ENCODE assay signal across 10 cellular contexts in genomic region chr2:62410015-62410453, GRCh38.
DNase-seq lines count a peak whose midpoint lies in the region; ATAC-seq, FAIRE-seq and TF ChIP-seq lines count a peak whose summit lies in the region.
"Had no signal": no experiment of that assay in that cellular context is flagged by ENCODE, and none has a peak within 500 bp of the region (broad histone marks: within the 10 kb centered on the region; RNA-seq: fewer than 3 reads in every experiment).

No MANE protein-coding gene starts in this region.

- H4K20me1 ChIP-seq in Loucy (ENCODE audit: insufficient read depth, low read length, poor library complexity, severe bottlenecking), result no peaks in the 10 kb centered on the region
- no peaks in the 10 kb centered on the region for H4K20me1 ChIP-seq in GM12878 (ENCODE audit: control insufficient read depth, insufficient read depth)

- BruUV-seq in GM12878 (replicated peaks; lab: Mats Ljungman, UMichigan), result no TSS peak

- H3K27ac ChIP-seq in GM12878 (ENCODE audit: control insufficient read depth, insufficient read depth) (peak overlapping the region; percentile 42), upper lobe of left lung (no peak overlapping the region)

- intact Hi-C loops in GM12878 (cut with micrococcal nuclease; ENCODE audit: unreplicated experiment), result loop anchor here (1.0 to 2.0 kb wide), 2 partner anchors 209 to 492 kb away; no protein-coding TSS in a partner anchor

- H3K36me3 Mint-ChIP-seq in mesothelial cell of epicardium, result no peaks in the 10 kb centered on the region

- no peaks in the 10 kb centered on the region for H3F3A ChIP-seq in Loucy (ENCODE audit: low read depth)

- H3K79me2 ChIP-seq in Loucy (ENCODE audit: insufficient read depth, low read length) (peaks cover 45% of the 10 kb centered on the region; the same call in 1 of the 2 replicates), GM12878 (ENCODE audit: control insufficient read depth, insufficient read depth, low read length) (peaks cover 12% of the 10 kb centered on the region)

- TF ChIP-seq EP300 in GM12878 (IDR thresholded peaks at IDR 0.05; ENCODE audit: borderline replicate concordance in 1 of 2, control insufficient read depth in 1 of 2, low read depth in 2 of 2, low read length in 2 of 2) (no peak), upper lobe of left lung (IDR thresholded peaks at IDR 0.05) (no peak)

- H3K4me3 ChIP-seq in GM06990 (replicated peaks; ENCODE audit: low read depth, low read length) (no peak overlapping the region), Loucy (ENCODE audit: low read length, poor library complexity, severe bottlenecking) (no peak overlapping the region), GM12878 (no peak overlapping the region), upper lobe of left lung (no peak overlapping the region)

- RAD21 ChIA-PET in GM12878 (lab: Charles Lee; ENCODE audit: unreplicated experiment), result interaction anchor here (0.7 to 9.2 kb wide), 22 partner anchors 49 to 432 kb away, joined by 3 to 141 read pairs (median 4); no protein-coding TSS in a partner anchor

- peak; percentile 28 for ATAC-seq in GM12878
- ATAC-seq in HG03521 (IDR thresholded peaks at IDR 0.05; ENCODE audit: unreplicated experiment), result no peak
- no peak for ATAC-seq in upper lobe of left lung (ENCODE audit: low FRiP score in 2 of 2)
- ATAC-seq in HG03571 (IDR thresholded peaks at IDR 0.05; ENCODE audit: unreplicated experiment), result no peak

- TF ChIP-seq RAD21 in GM12878 (IDR thresholded peaks at IDR 0.05; ENCODE audit: insufficient read depth, low read depth, low read length), result peak; percentile 93

- peak overlapping the region; percentile 51 for H3K27ac Mint-ChIP-seq in mesothelial cell of epicardium

- 89% methylated on average over 9 of the region's 9 CpGs for WGBS in GM12878 (ENCODE audit: insufficient coverage, insufficient replicate concordance, low lambda C conversion rate, missing lambda C conversion rate)
- 80 to 90% methylated on average over 6 to 9 of the region's 9 CpGs for WGBS in upper lobe of left lung, 2 donors

- DNase-seq in GM06990 (ENCODE audit: extremely low read depth, insufficient read length) (no peak), GM12878 (ENCODE audit: low read depth, low spot score) (no peak), mesothelial cell of epicardium (ENCODE audit: low spot score in 2 of 2, unreplicated experiment in 2 of 2) (no peak), urothelium cell line (ENCODE audit: low spot score) (no peak), upper lobe of left lung (no peak)
- DNase-seq: stimulated activated CD4-positive, alpha-beta T cell treated with anti-CD3 and anti-CD28 coated beads, Interleukin-2, amount 100 ng/mL, for 24 hours had no signal

- no peaks in the 10 kb centered on the region for H3K9me3 ChIP-seq in Loucy (ENCODE audit: insufficient read depth, low read depth, low read length)
- H3K9me3 ChIP-seq in GM12878 (replicated peaks; ENCODE audit: control insufficient read depth, insufficient read depth, low read length), result no peaks in the 10 kb centered on the region
- H3K9me3 ChIP-seq in upper lobe of left lung, result no peaks in the 10 kb centered on the region

- H3K36me3 ChIP-seq in GM06990 (ENCODE audit: control insufficient read depth, insufficient read depth, low read length), result no peaks in the 10 kb centered on the region
- H3K36me3 ChIP-seq in Loucy (ENCODE audit: insufficient read depth, low read length), result no peaks in the 10 kb centered on the region
- H3K36me3 ChIP-seq in GM12878 (ENCODE audit: control insufficient read depth in 2 of 2, insufficient read depth in 2 of 2, low read length in 1 of 2), result no peaks in the 10 kb centered on the region
- no peaks in the 10 kb centered on the region for H3K36me3 ChIP-seq in upper lobe of left lung

- H3K27me3 ChIP-seq in GM06990 (replicated peaks; ENCODE audit: control insufficient read depth, insufficient read depth, low read length) (no peaks in the 10 kb centered on the region), Loucy (ENCODE audit: insufficient read depth, low read length, poor library complexity, severe bottlenecking) (no peaks in the 10 kb centered on the region), GM12878 (replicated peaks in 1 of 2; ENCODE audit: control insufficient read depth in 2 of 2, insufficient read depth in 2 of 2, low read length in 1 of 2) (no peaks in the 10 kb centered on the region), upper lobe of left lung (no peaks in the 10 kb centered on the region)

- no peak for TF ChIP-seq POLR2A in GM12878 (IDR thresholded peaks at IDR 0.05; ENCODE audit: low read depth, low read length)
- no peak for TF ChIP-seq POLR2A in upper lobe of left lung (IDR thresholded peaks at IDR 0.05)

- no peaks in the 10 kb centered on the region for H3K27me3 Mint-ChIP-seq in mesothelial cell of epicardium (ENCODE audit: low read depth)

- no peak for FAIRE-seq in GM12878 (lab: Jason Lieb, UNC)
- FAIRE-seq in urothelium cell line (lab: Jason Lieb, UNC), result no peak
- FAIRE-seq: colon had no signal

- POLR2A ChIA-PET in GM12878 (lab: Charles Lee), result interaction anchor here (1.3 to 1.9 kb wide), 3 partner anchors 101 to 416 kb away, joined by 4 to 11 read pairs (median 4); no protein-coding TSS in a partner anchor

- peak overlapping the region; percentile 48 for H3K9ac ChIP-seq in Loucy (ENCODE audit: low read depth, low read length, poor library complexity, severe bottlenecking)
- peak overlapping the region; percentile 4; the same call in 1 of the 2 replicates for H3K9ac ChIP-seq in GM12878 (ENCODE audit: control insufficient read depth, insufficient read depth, low read length)

- no peak overlapping the region for H3K4me3 Mint-ChIP-seq in mesothelial cell of epicardium

- H3K4me1 Mint-ChIP-seq in mesothelial cell of epicardium, result peaks cover 45% of the 10 kb centered on the region

- SMC1A ChIA-PET in GM12878 (lab: Charles Lee; ENCODE audit: uncharacterized antibody, unreplicated experiment), result interaction anchor here (0.6 to 9.6 kb wide), 27 partner anchors 9 to 497 kb away, joined by 3 to 189 read pairs (median 6); no protein-coding TSS in a partner anchor

- in situ Hi-C loops in GM12878 (cut with MboI), result loop anchor here (5.0 to 10.0 kb wide), 3 partner anchors 205 to 493 kb away; no protein-coding TSS in a partner anchor

- peak overlapping the region; percentile 6 for H3K4me2 ChIP-seq in Loucy (ENCODE audit: low read depth, low read length, poor library complexity, severe bottlenecking)
- H3K4me2 ChIP-seq in GM12878 (ENCODE audit: control insufficient read depth, insufficient read depth), result no peak overlapping the region

- CTCF ChIA-PET in GM12878 (lab: Yijun Ruan, JAX), result interaction anchor here (0.7 to 10.1 kb wide), 20 partner anchors 12 to 917 kb away, joined by 3 to 195 read pairs (median 6); no protein-coding TSS in a partner anchor

- TF ChIP-seq CTCF in GM06990 (IDR thresholded peaks at IDR 0.05; ENCODE audit: insufficient read depth, low read length, poor library complexity, severe bottlenecking) (peak; percentile 49), Loucy (conservative IDR thresholded peaks at IDR 0.05; ENCODE audit: low read length) (peak; percentile 78), GM12878 (IDR thresholded peaks at IDR 0.05 in 2 of 3, conservative IDR thresholded peaks at IDR 0.05 in 1 of 3; ENCODE audit: control insufficient read depth in 2 of 3, extremely low read depth in 1 of 3, insufficient read depth in 1 of 3, low read depth in 3 of 3, low read length in 3 of 3) (peak; percentile 46 to 70 (median 64); a peak in 5 of 6 replicates), mesothelial cell of epicardium (IDR thresholded peaks at IDR 0.05; ENCODE audit: unreplicated experiment) (no peak), upper lobe of left lung (IDR thresholded peaks at IDR 0.05) (no peak)

- no peaks in the 10 kb centered on the region for H3K9me2 ChIP-seq in Loucy (replicated peaks; ENCODE audit: low read depth, low read length)

- H2AFZ ChIP-seq in Loucy (ENCODE audit: low read length) (no peak overlapping the region), GM12878 (ENCODE audit: control insufficient read depth, low read depth, low read length) (peak overlapping the region; percentile 5; the same call in 1 of the 2 replicates)

- H3K4me1 ChIP-seq in Loucy (ENCODE audit: insufficient read depth, low read length, poor library complexity, severe bottlenecking), result peaks cover 19% of the 10 kb centered on the region
- H3K4me1 ChIP-seq in GM12878 (ENCODE audit: control insufficient read depth, insufficient read depth, low read length), result peaks cover 59% of the 10 kb centered on the region
- H3K4me1 ChIP-seq in upper lobe of left lung, result peaks cover 10 to 16% (median 12%) of the 10 kb centered on the region in 4 donors

- no peaks in the 10 kb centered on the region for H3K9me3 Mint-ChIP-seq in mesothelial cell of epicardium

TF ChIP-seq in GM12878, 131 proteins besides CTCF, POLR2A, EP300 and RAD21:
- TF ChIP-seq SMC3 (IDR thresholded peaks at IDR 0.05; ENCODE audit: borderline replicate concordance, low read length) (peak; percentile 77), CBX5 (IDR thresholded peaks at IDR 0.05; ENCODE audit: low read depth) (0 out of 2 replicates have a peak, but pooled peaks have one; percentile 53), RUNX3 (IDR thresholded peaks at IDR 0.05; ENCODE audit: low read length) (peak; percentile 46; the same call in 1 of the 2 replicates), E2F8 (IDR thresholded peaks at IDR 0.05; ENCODE audit: low read depth, partially characterized antibody) (no peak), YY1 (IDR thresholded peaks at IDR 0.05; ENCODE audit: low read depth, low read length) (0 out of 2 replicates have a peak, but pooled peaks have one; percentile 42)

Comparison
In these comparisons a context has a peak if more than half of its experiments do, and no peak if none do; other contexts are left out.
1. CTCF ChIP-seq: peak in GM06990 (single experiment), Loucy (single experiment) and GM12878 (3 of 3); none in mesothelial cell of epicardium (single experiment) and upper lobe of left lung (0 of 6).